ENCODE assay signal across 21 cellular contexts in the genomic region with DNA sequence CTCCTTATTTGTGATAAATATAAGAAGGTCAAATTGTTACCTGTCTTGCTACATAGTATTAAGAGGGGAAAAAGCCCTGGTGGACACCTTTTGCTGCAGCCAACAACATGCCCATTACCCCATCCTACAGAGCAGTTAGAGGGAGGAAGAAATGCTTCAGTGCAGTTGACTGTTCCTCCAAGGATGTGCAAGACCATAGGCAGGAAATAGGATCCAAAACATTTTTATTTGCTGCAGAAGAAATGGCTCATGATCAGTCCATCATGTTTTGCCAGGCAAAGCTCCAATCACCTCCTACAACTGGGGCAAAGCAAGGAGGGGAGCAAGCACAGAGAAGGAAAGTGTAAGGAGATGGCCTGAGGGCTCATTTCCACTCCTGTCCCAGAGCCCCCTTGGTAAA.
DNase-seq lines count a peak whose midpoint lies in the region; ATAC-seq and TF ChIP-seq lines count a peak whose summit lies in the region.
"Had no signal": no experiment of that assay in that cellular context is flagged by ENCODE, and none has a peak within 500 bp of the region (broad histone marks: within the 10 kb centered on the region; RNA-seq: fewer than 3 reads in every experiment).

No MANE protein-coding gene starts in this region.

- H3K4me1 Mint-ChIP-seq in MCF 10A (ENCODE audit: insufficient read depth, unreplicated experiment) = peaks cover 26% of the 10 kb centered on the region
- H3K4me1 Mint-ChIP-seq in activated CD8-positive, alpha-beta T cell treated with anti-CD3 and anti-CD28 coated beads, Interleukin-2, amount 10 ng/mL, durations not matched to agents 7 days and 5 days (ENCODE audit: low read depth) = no peaks in the 10 kb centered on the region
- H3K4me1 Mint-ChIP-seq: naive B cell had no signal

- no peaks in the 10 kb centered on the region for H3K79me2 ChIP-seq in mammary epithelial cell (ENCODE audit: insufficient read depth, low read length)

- no TSS peak for BruUV-seq in MCF 10A (replicated peaks; lab: Mats Ljungman, UMichigan)
- no TSS peak for BruUV-seq in mammary epithelial cell (replicated peaks; lab: Mats Ljungman, UMichigan)

- dilution Hi-C loops in mammary epithelial cell (cut with HindIII; ENCODE audit: low sequenced_read_pairs) = no loop called here

- H3K27ac ChIP-seq in breast epithelium (peak overlapping the region in 1 of 2 donors; percentile 32), mammary epithelial cell (ENCODE audit: insufficient read depth, low read depth, low read length) (peak overlapping the region; percentile 36), tibial artery (peak overlapping the region; percentile 33 to 64)
- H3K27ac ChIP-seq: 22Rv1; BLaER1 treated with 17β-estradiol and CSF1 and Interleukin-3, amounts not matched to agents 10 nM and 100 nM; psoas muscle had no signal

- no peak for TF ChIP-seq CTCF in MCF 10A (IDR thresholded peaks at IDR 0.05; ENCODE audit: unreplicated experiment)
- no peak for TF ChIP-seq CTCF in breast epithelium (IDR thresholded peaks at IDR 0.05)
- no peak for TF ChIP-seq CTCF in mammary epithelial cell (conservative IDR thresholded peaks at IDR 0.05 in 1 of 2, IDR thresholded peaks at IDR 0.05 in 1 of 2; ENCODE audit: extremely low read depth in 1 of 2, insufficient read depth in 1 of 2, low read depth in 1 of 2, low read length in 2 of 2)
- no peak for TF ChIP-seq CTCF in tibial artery (IDR thresholded peaks at IDR 0.05)

- H4K20me1 ChIP-seq in mammary epithelial cell (ENCODE audit: insufficient read depth, low read length) = no peaks in the 10 kb centered on the region
- H4K20me1 ChIP-seq: BLaER1 treated with 17β-estradiol and CSF1 and Interleukin-3, amounts not matched to agents 10 nM and 100 nM had no signal

- H2AFZ ChIP-seq in mammary epithelial cell (ENCODE audit: low read depth, low read length) = peak overlapping the region; percentile 23

- CTCF ChIA-PET in MCF 10A (lab: Yijun Ruan, JAX) = interaction anchor here (0.9 kb wide), 1 partner anchor 570 kb away, joined by 3 read pairs; no protein-coding TSS in a partner anchor
- CTCF ChIA-PET in mammary epithelial cell (lab: Charles Lee; ENCODE audit: low non-redundant PET) = no interaction called here
- CTCF ChIA-PET in activated CD8-positive, alpha-beta T cell treated with anti-CD3 and anti-CD28 coated beads, Interleukin-2, amount 10 ng/mL, durations not matched to agents 7 days and 5 days (lab: Charles Lee) = no interaction called here

- H3K27ac Mint-ChIP-seq in MCF 10A (ENCODE audit: low read depth, unreplicated experiment) = peak overlapping the region; percentile 82
- H3K27ac Mint-ChIP-seq in activated CD8-positive, alpha-beta T cell treated with anti-CD3 and anti-CD28 coated beads, Interleukin-2, amount 10 ng/mL, durations not matched to agents 7 days and 5 days = no peak overlapping the region
- H3K27ac Mint-ChIP-seq: activated CD8-positive, alpha-beta memory T cell treated with anti-CD3 and anti-CD28 coated beads, Interleukin-2, amount 10 ng/mL, durations not matched to agents 7 days and 5 days; effector memory CD8-positive, alpha-beta T cell; naive B cell; T-helper 2 cell treated with Interferon-gamma antibody and Interleukin-4, amounts not matched to agents 5 μg/mL and 100 μg/mL, for 36 hours had no signal

- H3K4me1 ChIP-seq in breast epithelium (no peaks in the 10 kb centered on the region), mammary epithelial cell (ENCODE audit: insufficient read depth, low read length) (peaks cover 22% of the 10 kb centered on the region), iPS-15b (ENCODE audit: control insufficient read depth, insufficient read depth, low read length) (peaks cover 6% of the 10 kb centered on the region), tibial artery (peaks cover 0 to 42% (median 27%) of the 10 kb centered on the region in 4 donors)

- H3K4me3 ChIP-seq in breast epithelium = no peak overlapping the region
- no peak overlapping the region for H3K4me3 ChIP-seq in mammary epithelial cell (replicated peaks in 1 of 3; ENCODE audit: insufficient read depth in 1 of 3, low read depth in 2 of 3, low read length in 3 of 3)
- H3K4me3 ChIP-seq in iPS-15b (ENCODE audit: low read depth, low read length) = peak overlapping the region; percentile 8
- no peak overlapping the region for H3K4me3 ChIP-seq in tibial artery
- H3K4me3 ChIP-seq: BLaER1 treated with 17β-estradiol and CSF1 and Interleukin-3, amounts not matched to agents 10 nM and 100 nM; psoas muscle had no signal

- H3K4me2 ChIP-seq in mammary epithelial cell (ENCODE audit: insufficient read depth, low read depth, low read length) = peak overlapping the region; percentile 50

- DNase-seq in MCF 10A (ENCODE audit: unreplicated experiment) = no peak
- no peak for DNase-seq in breast epithelium (ENCODE audit: low spot score in 2 of 2)
- DNase-seq in mammary epithelial cell = no peak
- DNase-seq in tibial artery = no peak
- no peak for DNase-seq in NCI-H2107 treated with DMSO at 0.1 percent for 48 hours (lab: John Stamatoyannopoulos, UW; ENCODE audit: unreplicated experiment)
- DNase-seq in activated CD8-positive, alpha-beta T cell treated with anti-CD3 and anti-CD28 coated beads, Interleukin-2, amount 10 ng/mL, durations not matched to agents 7 days and 5 days = no peak
- DNase-seq in activated gamma-delta T cell treated with Interleukin-2 at 50 U/mL for 16 hours = no peak
- DNase-seq: activated CD8-positive, alpha-beta memory T cell treated with anti-CD3 and anti-CD28 coated beads, Interleukin-2, amount 10 ng/mL, durations not matched to agents 7 days and 5 days; activated gamma-delta T cell; amniotic stem cell; cerebellar nuclear complex; effector memory CD8-positive, alpha-beta T cell; naive B cell; NCI-H2171 treated with DMSO at 0.1 percent for 48 hours; psoas muscle had no signal

- TF ChIP-seq POLR2A in breast epithelium (IDR thresholded peaks at IDR 0.05) = no peak

- peaks cover 7% of the 10 kb centered on the region for H3K36me3 Mint-ChIP-seq in MCF 10A (ENCODE audit: insufficient read depth, unreplicated experiment)
- H3K36me3 Mint-ChIP-seq in activated CD8-positive, alpha-beta T cell treated with anti-CD3 and anti-CD28 coated beads, Interleukin-2, amount 10 ng/mL, durations not matched to agents 7 days and 5 days (ENCODE audit: low read depth) = no peaks in the 10 kb centered on the region
- H3K36me3 Mint-ChIP-seq: activated CD8-positive, alpha-beta memory T cell treated with anti-CD3 and anti-CD28 coated beads, Interleukin-2, amount 10 ng/mL, durations not matched to agents 7 days and 5 days; naive B cell had no signal

- H3K9ac ChIP-seq in mammary epithelial cell (ENCODE audit: insufficient read depth, low read length) (no peak overlapping the region), iPS-15b (ENCODE audit: low read depth, low read length) (no peak overlapping the region)
- H3K9ac ChIP-seq: BLaER1 treated with 17β-estradiol and CSF1 and Interleukin-3, amounts not matched to agents 10 nM and 100 nM had no signal

- H3K4me3 Mint-ChIP-seq in MCF 10A (ENCODE audit: unreplicated experiment) = peak overlapping the region; percentile 26
- no peak overlapping the region for H3K4me3 Mint-ChIP-seq in activated CD8-positive, alpha-beta T cell treated with anti-CD3 and anti-CD28 coated beads, Interleukin-2, amount 10 ng/mL, durations not matched to agents 7 days and 5 days
- H3K4me3 Mint-ChIP-seq: activated CD8-positive, alpha-beta memory T cell treated with anti-CD3 and anti-CD28 coated beads, Interleukin-2, amount 10 ng/mL, durations not matched to agents 7 days and 5 days; effector memory CD8-positive, alpha-beta T cell; naive B cell; T-helper 2 cell treated with Interferon-gamma antibody and Interleukin-4, amounts not matched to agents 5 μg/mL and 100 μg/mL, for 36 hours had no signal

- H3K9me3 Mint-ChIP-seq in MCF 10A (ENCODE audit: unreplicated experiment) = peaks cover 13% of the 10 kb centered on the region
- peaks cover 3% of the 10 kb centered on the region for H3K9me3 Mint-ChIP-seq in activated CD8-positive, alpha-beta T cell treated with anti-CD3 and anti-CD28 coated beads, Interleukin-2, amount 10 ng/mL, durations not matched to agents 7 days and 5 days (ENCODE audit: insufficient read depth)
- H3K9me3 Mint-ChIP-seq: effector memory CD8-positive, alpha-beta T cell; T-helper 2 cell treated with Interferon-gamma antibody and Interleukin-4, amounts not matched to agents 5 μg/mL and 100 μg/mL, for 36 hours had no signal

- H3K27me3 ChIP-seq in breast epithelium = no peaks in the 10 kb centered on the region
- H3K27me3 ChIP-seq in mammary epithelial cell (ENCODE audit: insufficient read depth, low read length) = no peaks in the 10 kb centered on the region
- H3K27me3 ChIP-seq in iPS-15b (ENCODE audit: control insufficient read depth, insufficient read depth, low read length) = no peaks in the 10 kb centered on the region
- no peaks in the 10 kb centered on the region for H3K27me3 ChIP-seq in tibial artery
- H3K27me3 ChIP-seq: BLaER1 treated with 17β-estradiol and CSF1 and Interleukin-3, amounts not matched to agents 10 nM and 100 nM had no signal

- ATAC-seq in activated CD8-positive, alpha-beta T cell treated with anti-CD3 and anti-CD28 coated beads, Interleukin-2, amount 10 ng/mL, durations not matched to agents 7 days and 5 days = no peak
- ATAC-seq: activated CD4-positive, CD25-positive, alpha-beta regulatory T cell treated with anti-CD3 and anti-CD28 coated beads, Interleukin-2, amount 50 U/mL, for 24 hours; activated CD8-positive, alpha-beta memory T cell treated with anti-CD3 and anti-CD28 coated beads, Interleukin-2, amount 10 ng/mL, durations not matched to agents 7 days and 5 days; effector memory CD8-positive, alpha-beta T cell; PC-3 had no signal

- H3K27me3 Mint-ChIP-seq in MCF 10A (ENCODE audit: insufficient read depth, unreplicated experiment) = no peaks in the 10 kb centered on the region
- no peaks in the 10 kb centered on the region for H3K27me3 Mint-ChIP-seq in activated CD8-positive, alpha-beta T cell treated with anti-CD3 and anti-CD28 coated beads, Interleukin-2, amount 10 ng/mL, durations not matched to agents 7 days and 5 days (ENCODE audit: low read depth)
- H3K27me3 Mint-ChIP-seq: activated CD8-positive, alpha-beta memory T cell treated with anti-CD3 and anti-CD28 coated beads, Interleukin-2, amount 10 ng/mL, durations not matched to agents 7 days and 5 days had no signal

- H3K36me3 ChIP-seq in breast epithelium (no peaks in the 10 kb centered on the region), mammary epithelial cell (ENCODE audit: insufficient read depth, low read length) (no peaks in the 10 kb centered on the region), iPS-15b (ENCODE audit: control insufficient read depth, insufficient read depth, low read length) (no peaks in the 10 kb centered on the region), tibial artery (no peaks in the 10 kb centered on the region)
- H3K36me3 ChIP-seq: BLaER1 treated with 17β-estradiol and CSF1 and Interleukin-3, amounts not matched to agents 10 nM and 100 nM had no signal

- intact Hi-C loops in MCF 10A (cut with micrococcal nuclease) (loop anchor here (5.0 to 10.0 kb wide), 2 partner anchors 398 to 569 kb away; a partner anchor contains a TSS), breast epithelium (cut with DNase I; ENCODE audit: low total_unique reads) (no loop called here), mammary epithelial cell (cut with micrococcal nuclease) (loop anchor here (10.0 kb wide), 1 partner anchor 572 kb away; no protein-coding TSS in a partner anchor), tibial artery (cut with DNase I; ENCODE audit: low total_unique reads) (no loop called here)

- in situ Hi-C loops in mammary epithelial cell (cut with MboI; ENCODE audit: low sequenced_read_pairs in 2 of 2) = no loop called here

- POLR2A ChIA-PET in MCF 10A (lab: Yijun Ruan, JAX) = interaction anchor here (0.7 to 2.5 kb wide), 14 partner anchors 17 to 569 kb away, joined by 3 to 17 read pairs (median 4); a partner anchor contains a TSS
- POLR2A ChIA-PET in activated CD8-positive, alpha-beta T cell treated with anti-CD3 and anti-CD28 coated beads, Interleukin-2, amount 10 ng/mL, durations not matched to agents 7 days and 5 days (lab: Charles Lee) = no interaction called here

- no peaks in the 10 kb centered on the region for H3K9me3 ChIP-seq in breast epithelium
- no peaks in the 10 kb centered on the region for H3K9me3 ChIP-seq in mammary epithelial cell (replicated peaks; ENCODE audit: insufficient read depth, low read length)
- no peaks in the 10 kb centered on the region for H3K9me3 ChIP-seq in iPS-15b (ENCODE audit: control insufficient read depth, insufficient read depth, low read length)
- H3K9me3 ChIP-seq in tibial artery = no peaks in the 10 kb centered on the region
- H3K9me3 ChIP-seq: psoas muscle had no signal

Comparison
In these comparisons a context has a peak if more than half of its experiments do, and no peak if none do; other contexts are left out.
1. intact Hi-C loops: an anchor here in MCF 10A (5.0 to 10.0 kb wide) and mammary epithelial cell (10.0 kb wide); none called in breast epithelium and tibial artery.